ENCODE assay signal across 17 cellular contexts in genomic region chr2:121398853-121399252, GRCh38.
DNase-seq lines count a peak whose midpoint lies in the region; ATAC-seq, FAIRE-seq and TF ChIP-seq lines count a peak whose summit lies in the region.
"Had no signal": no experiment of that assay in that cellular context is flagged by ENCODE, and none has a peak within 500 bp of the region (broad histone marks: within the 10 kb centered on the region; RNA-seq: fewer than 3 reads in every experiment).

No MANE protein-coding gene starts in this region.

- H3K9me1 ChIP-seq in K562 (ENCODE audit: control insufficient read depth, insufficient read depth, low read length) = no peaks in the 10 kb centered on the region

- no peak overlapping the region for H3K4me3 ChIP-seq in K562
- H3K4me3 ChIP-seq: Peyer's patch had no signal

- no peak for TF ChIP-seq POLR2A in K562 (conservative IDR thresholded peaks at IDR 0.05)

- no peak for FAIRE-seq in K562 (lab: Jason Lieb, UNC)

- POLR2A ChIA-PET in K562 (lab: Yijun Ruan, JAX) = no interaction called here
- POLR2A ChIA-PET in MCF 10A (lab: Yijun Ruan, JAX) = no interaction called here

- H3K4me3 Mint-ChIP-seq in HFFc6 (no peak overlapping the region), MCF 10A (ENCODE audit: unreplicated experiment) (no peak overlapping the region)
- H3K4me3 Mint-ChIP-seq: CD4-positive, alpha-beta memory T cell had no signal

- ATAC-seq in K562 (no peak), GM19035 (IDR thresholded peaks at IDR 0.05; ENCODE audit: unreplicated experiment) (no peak)

- H3K9me3 ChIP-seq in K562 (replicated peaks; ENCODE audit: control insufficient read depth, insufficient read depth, low read depth, low read length) = no peaks in the 10 kb centered on the region
- H3K9me3 ChIP-seq: Peyer's patch, SK-N-SH had no signal

- DNase-seq in AML-193 (lab: John Stamatoyannopoulos, UW) (peak; percentile 38 to 47), HFFc6 (no peak), K562 (ENCODE audit: extremely low read depth in 1 of 4, low spot score in 3 of 4) (no peak), iris pigment epithelial cell (ENCODE audit: low read depth) (peak; percentile 53), MCF 10A (ENCODE audit: unreplicated experiment) (no peak)
- DNase-seq in activated CD4-positive, alpha-beta T cell treated with anti-CD3 and anti-CD28 coated beads for 48 hours = no peak
- DNase-seq: CD4-positive, alpha-beta memory T cell; Karpas-422; NCI-H1048; NCI-H1694; NCI-H2107; NCI-H226; NCI-H69; Peyer's patch; Right ventricle myocardium superior; SK-N-SH had no signal

- no peaks in the 10 kb centered on the region for H3K4me1 ChIP-seq in K562 (replicated peaks in 1 of 2; ENCODE audit: control insufficient read depth in 2 of 2, insufficient read depth in 2 of 2, low read length in 2 of 2)
- H3K4me1 ChIP-seq: Peyer's patch had no signal

- H3K27me3 Mint-ChIP-seq in HFFc6 (ENCODE audit: insufficient read depth) (peaks cover 3% of the 10 kb centered on the region; the same call in 1 of the 2 replicates), MCF 10A (ENCODE audit: insufficient read depth, unreplicated experiment) (no peaks in the 10 kb centered on the region)
- H3K27me3 Mint-ChIP-seq: CD4-positive, alpha-beta memory T cell had no signal

- no peaks in the 10 kb centered on the region for H4K20me1 ChIP-seq in K562 (replicated peaks; ENCODE audit: control insufficient read depth, insufficient read depth, low read length)

- TF ChIP-seq EP300 in K562 (IDR thresholded peaks at IDR 0.05; ENCODE audit: low read length) = no peak

- H3K27me3 ChIP-seq in K562 (ENCODE audit: control insufficient read depth in 2 of 2, insufficient read depth in 2 of 2, low read length in 2 of 2) = no peaks in the 10 kb centered on the region
- H3K27me3 ChIP-seq: Peyer's patch had no signal

- no peak overlapping the region for H2AFZ ChIP-seq in K562 (ENCODE audit: low read depth, low read length)

- H3K36me3 Mint-ChIP-seq in HFFc6 (ENCODE audit: low read depth) (peaks cover 16% of the 10 kb centered on the region), MCF 10A (ENCODE audit: insufficient read depth, unreplicated experiment) (peaks cover 87% of the 10 kb centered on the region)

- no peak for TF ChIP-seq RAD21 in K562 (CRISPR knock-in tag; conservative IDR thresholded peaks at IDR 0.05 in 1 of 2, IDR thresholded peaks at IDR 0.05 in 1 of 2)

- 72% methylated on average over 3 of the region's 3 CpGs for WGBS in K562 (ENCODE audit: insufficient coverage, low coverage, missing lambda C conversion rate)

- BruUV-seq in K562 (replicated peaks; lab: Mats Ljungman, UMichigan) = no TSS peak
- no TSS peak for BruUV-seq in MCF 10A (replicated peaks; lab: Mats Ljungman, UMichigan)

- TF ChIP-seq CTCF in HFFc6 (IDR thresholded peaks at IDR 0.05) (no peak), K562 (IDR thresholded peaks at IDR 0.05 in 2 of 3, conservative IDR thresholded peaks at IDR 0.05 in 1 of 3; ENCODE audit: insufficient read depth in 2 of 3, low read depth in 1 of 3, low read length in 3 of 3) (no peak), MCF 10A (IDR thresholded peaks at IDR 0.05; ENCODE audit: unreplicated experiment) (no peak)

- H3K79me2 ChIP-seq in K562 (ENCODE audit: control insufficient read depth, insufficient read depth, low read length) = no peaks in the 10 kb centered on the region

- H3K4me1 Mint-ChIP-seq in HFFc6 (ENCODE audit: low read depth) = peaks cover 38% of the 10 kb centered on the region
- H3K4me1 Mint-ChIP-seq in MCF 10A (ENCODE audit: insufficient read depth, unreplicated experiment) = no peaks in the 10 kb centered on the region

- in situ Hi-C loops in K562 (cut with MboI) = loop anchor here (10.0 kb wide), 1 partner anchor 356 kb away; the partner anchor contains the start of gene TSN

- intact Hi-C loops in K562 (cut with micrococcal nuclease) (no loop called here), MCF 10A (cut with micrococcal nuclease) (no loop called here)

- H3K27ac Mint-ChIP-seq in HFFc6 (peak overlapping the region; percentile 36; the same call in 1 of the 2 replicates), MCF 10A (ENCODE audit: low read depth, unreplicated experiment) (no peak overlapping the region)

- H3K27ac ChIP-seq in K562 (ENCODE audit: extremely low read depth, low read depth, low read length) = no peak overlapping the region
- H3K27ac ChIP-seq: Peyer's patch had no signal

- CTCF ChIA-PET in K562 (lab: Yijun Ruan, JAX; ENCODE audit: low intra/inter-chr PET ratio) (no interaction called here), MCF 10A (lab: Yijun Ruan, JAX) (interaction anchor here (1.0 to 1.4 kb wide), 2 partner anchors 9 to 42 kb away, joined by 3 to 4 read pairs; no protein-coding TSS in a partner anchor)

- H3K9me3 Mint-ChIP-seq in HFFc6 (no peaks in the 10 kb centered on the region), MCF 10A (ENCODE audit: unreplicated experiment) (no peaks in the 10 kb centered on the region)
- H3K9me3 Mint-ChIP-seq: CD4-positive, alpha-beta memory T cell had no signal

- H3K36me3 ChIP-seq in K562 (ENCODE audit: control insufficient read depth, insufficient read depth, low read length) = peaks cover 76% of the 10 kb centered on the region

- H3K9ac ChIP-seq in K562 (ENCODE audit: insufficient read depth in 1 of 2, low read depth in 2 of 2, low read length in 2 of 2) = no peak overlapping the region
- H3K9ac ChIP-seq: SK-N-SH had no signal

- no peak overlapping the region for H3K4me2 ChIP-seq in K562 (ENCODE audit: insufficient read depth, low read length)
- H3K4me2 ChIP-seq: SK-N-SH had no signal

TF ChIP-seq in K562, 482 proteins besides CTCF, POLR2A, EP300 and RAD21:
- TF ChIP-seq ZBTB7A (IDR thresholded peaks at IDR 0.05; ENCODE audit: borderline replicate concordance, control insufficient read depth, low read depth, low read length) (no peak), SETDB1 (IDR thresholded peaks at IDR 0.05; ENCODE audit: low read length) (no peak), CEBPB (tag; IDR thresholded peaks at IDR 0.05) (0 out of 2 replicates have a peak, but pooled peaks have one; percentile 10), NCOA6 (IDR thresholded peaks at IDR 0.05) (no peak), SNIP1 (IDR thresholded peaks at IDR 0.05; ENCODE audit: low read depth) (no peak), ZBTB12 (CRISPR knock-in tag; IDR thresholded peaks at IDR 0.05) (no peak)
- TF ChIP-seq, protein P1, sequence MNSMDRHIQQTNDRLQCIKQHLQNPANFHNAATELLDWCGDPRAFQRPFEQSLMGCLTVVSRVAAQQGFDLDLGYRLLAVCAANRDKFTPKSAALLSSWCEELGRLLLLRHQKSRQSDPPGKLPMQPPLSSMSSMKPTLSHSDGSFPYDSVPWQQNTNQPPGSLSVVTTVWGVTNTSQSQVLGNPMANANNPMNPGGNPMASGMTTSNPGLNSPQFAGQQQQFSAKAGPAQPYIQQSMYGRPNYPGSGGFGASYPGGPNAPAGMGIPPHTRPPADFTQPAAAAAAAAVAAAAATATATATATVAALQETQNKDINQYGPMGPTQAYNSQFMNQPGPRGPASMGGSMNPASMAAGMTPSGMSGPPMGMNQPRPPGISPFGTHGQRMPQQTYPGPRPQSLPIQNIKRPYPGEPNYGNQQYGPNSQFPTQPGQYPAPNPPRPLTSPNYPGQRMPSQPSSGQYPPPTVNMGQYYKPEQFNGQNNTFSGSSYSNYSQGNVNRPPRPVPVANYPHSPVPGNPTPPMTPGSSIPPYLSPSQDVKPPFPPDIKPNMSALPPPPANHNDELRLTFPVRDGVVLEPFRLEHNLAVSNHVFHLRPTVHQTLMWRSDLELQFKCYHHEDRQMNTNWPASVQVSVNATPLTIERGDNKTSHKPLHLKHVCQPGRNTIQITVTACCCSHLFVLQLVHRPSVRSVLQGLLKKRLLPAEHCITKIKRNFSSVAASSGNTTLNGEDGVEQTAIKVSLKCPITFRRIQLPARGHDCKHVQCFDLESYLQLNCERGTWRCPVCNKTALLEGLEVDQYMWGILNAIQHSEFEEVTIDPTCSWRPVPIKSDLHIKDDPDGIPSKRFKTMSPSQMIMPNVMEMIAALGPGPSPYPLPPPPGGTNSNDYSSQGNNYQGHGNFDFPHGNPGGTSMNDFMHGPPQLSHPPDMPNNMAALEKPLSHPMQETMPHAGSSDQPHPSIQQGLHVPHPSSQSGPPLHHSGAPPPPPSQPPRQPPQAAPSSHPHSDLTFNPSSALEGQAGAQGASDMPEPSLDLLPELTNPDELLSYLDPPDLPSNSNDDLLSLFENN (IDR thresholded peaks at IDR 0.05; ENCODE audit: low read depth in 2 of 2, low read length in 2 of 2) = no peak

Comparison
In these comparisons a context has a peak if more than half of its experiments do, and no peak if none do; other contexts are left out.
1. DNase-seq: peak in AML-193 (2 of 2) and iris pigment epithelial cell (single experiment); none in HFFc6 (single experiment), K562 (0 of 4), activated CD4-positive, alpha-beta T cell treated with anti-CD3 and anti-CD28 coated beads for 48 hours (single experiment) and MCF 10A (single experiment).